ENCODE assay signal across 9 cellular contexts in genomic region chr6:106300944-106301343, GRCh38. TPM values are rescaled to one million over a fixed set of nuclear protein-coding genes. Genes with fewer than 3 reads are reported as not detected.
A peak's percentile ranks its signal among the peaks of the same experiment; 100 is the strongest.
DNase-seq lines count a peak whose midpoint lies in the region; ATAC-seq, FAIRE-seq and TF ChIP-seq lines count a peak whose summit lies in the region.
"Had no signal": no experiment of that assay in that cellular context is flagged by ENCODE, and none has a peak within 500 bp of the region (broad histone marks: within the 10 kb centered on the region; RNA-seq: fewer than 3 reads in every experiment).

No MANE protein-coding gene starts in this region.

- no peak overlapping the region for H3K27ac Mint-ChIP-seq in CD4-positive, CD25-positive, alpha-beta regulatory T cell
- H3K27ac Mint-ChIP-seq in HFFc6, result no peak overlapping the region
- H3K27ac Mint-ChIP-seq: IgD-negative memory B cell had no signal

- peak in 2 of 3 donors; percentile 38 to 69 for DNase-seq in CD4-positive, CD25-positive, alpha-beta regulatory T cell
- DNase-seq in HFFc6 (peak; percentile 64), astrocyte of the cerebellum (ENCODE audit: low read depth) (peak; percentile 39), left lobe of liver (ENCODE audit: low spot score) (no peak), urothelium cell line (ENCODE audit: low spot score) (no peak)

- H3K9me3 Mint-ChIP-seq in CD4-positive, CD25-positive, alpha-beta regulatory T cell, result no peaks in the 10 kb centered on the region
- H3K9me3 Mint-ChIP-seq in HFFc6, result no peaks in the 10 kb centered on the region
- H3K9me3 Mint-ChIP-seq: IgD-negative memory B cell had no signal

- no peak overlapping the region for H3K4me3 ChIP-seq in CD4-positive, CD25-positive, alpha-beta regulatory T cell (ENCODE audit: low read depth, low read length)
- no peak overlapping the region for H3K4me3 ChIP-seq in astrocyte of the cerebellum (ENCODE audit: low read depth, low read length)

- H3K4me3 Mint-ChIP-seq in CD4-positive, CD25-positive, alpha-beta regulatory T cell, result no peak overlapping the region
- H3K4me3 Mint-ChIP-seq in HFFc6, result no peak overlapping the region
- H3K4me3 Mint-ChIP-seq: IgD-negative memory B cell had no signal

- H3K9me3 ChIP-seq in CD4-positive, CD25-positive, alpha-beta regulatory T cell (ENCODE audit: control insufficient read depth in 2 of 2, low read length in 2 of 2), result no peaks in the 10 kb centered on the region

- H3K36me3 Mint-ChIP-seq in CD4-positive, CD25-positive, alpha-beta regulatory T cell, result peaks cover 8% of the 10 kb centered on the region
- no peaks in the 10 kb centered on the region for H3K36me3 Mint-ChIP-seq in HFFc6 (ENCODE audit: low read depth)

- H3K27ac ChIP-seq in CD4-positive, CD25-positive, alpha-beta regulatory T cell (ENCODE audit: insufficient read depth, low read length, poor library complexity, severe bottlenecking), result no peak overlapping the region

- H3K4me1 Mint-ChIP-seq in CD4-positive, CD25-positive, alpha-beta regulatory T cell, result peaks cover 14 to 24% (median 19%) of the 10 kb centered on the region in 4 donors
- H3K4me1 Mint-ChIP-seq in HFFc6 (ENCODE audit: low read depth), result peaks cover 23% of the 10 kb centered on the region

- H3K4me1 ChIP-seq in CD4-positive, CD25-positive, alpha-beta regulatory T cell (ENCODE audit: control insufficient read depth, insufficient read depth, low read length, poor library complexity, severe bottlenecking), result no peaks in the 10 kb centered on the region

- H3K27me3 Mint-ChIP-seq in CD4-positive, CD25-positive, alpha-beta regulatory T cell, result no peaks in the 10 kb centered on the region
- H3K27me3 Mint-ChIP-seq in HFFc6 (ENCODE audit: insufficient read depth), result no peaks in the 10 kb centered on the region
- H3K27me3 Mint-ChIP-seq: IgD-negative memory B cell had no signal

- ATAC-seq in CD4-positive, CD25-positive, alpha-beta regulatory T cell (ENCODE audit: low read depth in 2 of 2), result no peak
- ATAC-seq in left lobe of liver (peak; percentile 80), HG03354 (IDR thresholded peaks at IDR 0.05; ENCODE audit: poor library complexity, severe bottlenecking, unreplicated experiment) (no peak), GM21717 (IDR thresholded peaks at IDR 0.05; ENCODE audit: unreplicated experiment) (no peak), GM18868 (IDR thresholded peaks at IDR 0.05; ENCODE audit: unreplicated experiment) (no peak)

- H3K27me3 ChIP-seq in CD4-positive, CD25-positive, alpha-beta regulatory T cell (ENCODE audit: control insufficient read depth, insufficient read depth, low read length), result no peaks in the 10 kb centered on the region

- no peak for FAIRE-seq in urothelium cell line (lab: Jason Lieb, UNC)

- peaks cover 2% of the 10 kb centered on the region for H3K36me3 ChIP-seq in CD4-positive, CD25-positive, alpha-beta regulatory T cell (ENCODE audit: control insufficient read depth, insufficient read depth, low read length)

- in situ Hi-C loops in astrocyte of the cerebellum (cut with HindIII; ENCODE audit: low sequenced_read_pairs), result no loop called here

- TF ChIP-seq CTCF in HFFc6 (IDR thresholded peaks at IDR 0.05), result peak; percentile 83
- TF ChIP-seq CTCF in astrocyte of the cerebellum (IDR thresholded peaks at IDR 0.05; ENCODE audit: low read depth, low read length, missing control alignments), result peak; percentile 42

RNA-seq across cellular contexts. Expression of gene ATG5, which starts 24.6 kb away (rescaled TPM):
- 35.1 TPM for total RNA-seq in CD4-positive, CD25-positive, alpha-beta regulatory T cell
- polyA plus RNA-seq in CD4-positive, CD25-positive, alpha-beta regulatory T cell, result 10 to 100 TPM; 42.8 to 49.6 (median 47.7) TPM
- 10 to 100 TPM; 19.4 to 24.8 (median 21.5) TPM for total RNA-seq in HFFc6 (2021; fragmentation: NEBNext Ultra II Directional; extraction: Animal tissue kit (Norgen Biotek cat#: 25700))
- 16.0 TPM for total RNA-seq in left lobe of liver

RNA-seq across cellular contexts. Expression of gene CRYBG1, which starts 59.6 kb away (rescaled TPM):
- total RNA-seq in CD4-positive, CD25-positive, alpha-beta regulatory T cell, result 83.8 TPM
- polyA plus RNA-seq in CD4-positive, CD25-positive, alpha-beta regulatory T cell, result 10 to 100 TPM; 16.4 to 20.3 (median 18.2) TPM
- 10 to 100 TPM in 2 of 6 experiments, 1 to 10 TPM in 4; 8.2 to 10.9 (median 9.8) TPM for total RNA-seq in HFFc6 (2021; fragmentation: NEBNext Ultra II Directional; extraction: Animal tissue kit (Norgen Biotek cat#: 25700))
- 7.2 TPM for total RNA-seq in left lobe of liver

Comparison
In these comparisons a context has a peak if more than half of its experiments do, and no peak if none do; other contexts are left out.
1. DNase-seq: peak in CD4-positive, CD25-positive, alpha-beta regulatory T cell (2 of 3), HFFc6 (single experiment) and astrocyte of the cerebellum (single experiment); none in left lobe of liver (single experiment) and urothelium cell line (single experiment).